16 cellular contexts compared by ENCODE assay signal in genomic region chrX:129748265-129748664, GRCh38. TPM values are rescaled to one million over a fixed set of nuclear protein-coding genes. Genes with fewer than 3 reads are reported as not detected.
DNase-seq lines count a peak whose midpoint lies in the region; ATAC-seq, FAIRE-seq and TF ChIP-seq lines count a peak whose summit lies in the region.
"Had no signal": no experiment of that assay in that cellular context is flagged by ENCODE, and none has a peak within 500 bp of the region (broad histone marks: within the 10 kb centered on the region; RNA-seq: fewer than 3 reads in every experiment).

No MANE protein-coding gene starts in this region.

- intact Hi-C loops in Right ventricle myocardium inferior (cut with DNase I): no loop called here
- intact Hi-C loops in K562 (cut with micrococcal nuclease): no loop called here

- H3K9me3 ChIP-seq in right atrium auricular region (no peaks in the 10 kb centered on the region), K562 (replicated peaks; ENCODE audit: control insufficient read depth, insufficient read depth, low read depth, low read length) (no peaks in the 10 kb centered on the region)
- H3K9me3 ChIP-seq: tibial nerve had no signal

- no TSS peak for BruUV-seq in K562 (replicated peaks; lab: Mats Ljungman, UMichigan)

- no peak for FAIRE-seq in K562 (lab: Jason Lieb, UNC)

- H3K9me1 ChIP-seq in K562 (ENCODE audit: control insufficient read depth, insufficient read depth, low read length): peaks cover 3% of the 10 kb centered on the region

- no peaks in the 10 kb centered on the region for H4K20me1 ChIP-seq in K562 (replicated peaks; ENCODE audit: control insufficient read depth, insufficient read depth, low read length)

- WGBS in K562 (ENCODE audit: insufficient coverage, low coverage, missing lambda C conversion rate): 10% methylated on average over 4 of the region's 4 CpGs

- ATAC-seq in Right ventricle myocardium inferior (peak; percentile 91), K562 (no peak)
- ATAC-seq: foreskin keratinocyte, Panc1 had no signal

- no peak for TF ChIP-seq POLR2A in K562 (conservative IDR thresholded peaks at IDR 0.05)

- H3K4me1 ChIP-seq in right atrium auricular region (no peaks in the 10 kb centered on the region), K562 (replicated peaks in 1 of 2; ENCODE audit: control insufficient read depth in 2 of 2, insufficient read depth in 2 of 2, low read length in 2 of 2) (peaks cover 0 to 6% of the 10 kb centered on the region in 2 experiments; a peak in 4 of 5 replicates)
- H3K4me1 ChIP-seq: foreskin keratinocyte, tibial nerve had no signal

- no peaks in the 10 kb centered on the region for H3K79me2 ChIP-seq in K562 (ENCODE audit: control insufficient read depth, insufficient read depth, low read length)

- H3K4me3 ChIP-seq in right atrium auricular region (no peak overlapping the region), K562 (no peak overlapping the region)
- H3K4me3 ChIP-seq: tibial nerve had no signal

- H3K4me2 ChIP-seq in K562 (ENCODE audit: insufficient read depth, low read length): no peak overlapping the region

- no peak overlapping the region for H2AFZ ChIP-seq in K562 (ENCODE audit: low read depth, low read length)

- no peaks in the 10 kb centered on the region for H3K27me3 ChIP-seq in right atrium auricular region
- no peaks in the 10 kb centered on the region for H3K27me3 ChIP-seq in K562 (ENCODE audit: control insufficient read depth in 2 of 2, insufficient read depth in 2 of 2, low read length in 2 of 2)
- H3K27me3 ChIP-seq: foreskin keratinocyte, tibial nerve had no signal

- no peak for TF ChIP-seq EP300 in K562 (IDR thresholded peaks at IDR 0.05; ENCODE audit: low read length)

- H3K36me3 ChIP-seq in right atrium auricular region: no peaks in the 10 kb centered on the region
- no peaks in the 10 kb centered on the region for H3K36me3 ChIP-seq in K562 (ENCODE audit: control insufficient read depth, insufficient read depth, low read length)
- H3K36me3 ChIP-seq: tibial nerve had no signal

- H3K9ac ChIP-seq in K562 (ENCODE audit: insufficient read depth in 1 of 2, low read depth in 2 of 2, low read length in 2 of 2): no peak overlapping the region

- CTCF ChIA-PET in K562 (lab: Yijun Ruan, JAX; ENCODE audit: low intra/inter-chr PET ratio): no interaction called here

- TF ChIP-seq CTCF in right atrium auricular region (IDR thresholded peaks at IDR 0.05): no peak
- TF ChIP-seq CTCF in K562 (IDR thresholded peaks at IDR 0.05 in 2 of 3, conservative IDR thresholded peaks at IDR 0.05 in 1 of 3; ENCODE audit: insufficient read depth in 2 of 3, low read depth in 1 of 3, low read length in 3 of 3): no peak

- DNase-seq in Right ventricle myocardium inferior (ENCODE audit: missing footprints) (no peak), right atrium auricular region (ENCODE audit: low spot score) (no peak), K562 (ENCODE audit: extremely low read depth in 1 of 4, low spot score in 3 of 4) (no peak), kidney tubule cell (ENCODE audit: low spot score) (peak; percentile 28), DMS153 (lab: John Stamatoyannopoulos, UW) (no peak), NCI-H2227 treated with DMSO at 0.1 percent for 48 hours (lab: John Stamatoyannopoulos, UW) (no peak), NCI-H510A (lab: John Stamatoyannopoulos, UW) (no peak)
- no peak for DNase-seq in activated effector memory CD4-positive, alpha-beta T cell treated with anti-CD3 and anti-CD28 coated beads, Interleukin-2, amount 50 U/mL, for 16 hours
- DNase-seq: activated naive CD4-positive, alpha-beta T cell treated with Interleukin-2 at 50 U/mL for 16 hours; DMS 273 treated with DMSO at 0.1 percent for 48 hours; foreskin keratinocyte; stimulated activated CD4-positive, alpha-beta T cell treated with anti-CD3 and anti-CD28 coated beads, Interleukin-15, amount 100 ng/mL, for 24 hours had no signal

- in situ Hi-C loops in K562 (cut with MboI): no loop called here

- POLR2A ChIA-PET in K562 (lab: Yijun Ruan, JAX): no interaction called here

- TF ChIP-seq RAD21 in K562 (CRISPR knock-in tag; conservative IDR thresholded peaks at IDR 0.05 in 1 of 2, IDR thresholded peaks at IDR 0.05 in 1 of 2): no peak

- H3K27ac ChIP-seq in right atrium auricular region (no peak overlapping the region), K562 (ENCODE audit: extremely low read depth, low read depth, low read length) (no peak overlapping the region)
- H3K27ac ChIP-seq: foreskin keratinocyte had no signal

TF ChIP-seq in K562, 482 proteins besides CTCF, POLR2A, EP300 and RAD21 (continues in another document):
- no peak for TF ChIP-seq THAP12 (CRISPR knock-in tag; IDR thresholded peaks at IDR 0.05)
- TF ChIP-seq NRF1 (conservative IDR thresholded peaks at IDR 0.05 in 1 of 2, IDR thresholded peaks at IDR 0.05 in 1 of 2): no peak
- TF ChIP-seq PURB (CRISPR knock-in tag; IDR thresholded peaks at IDR 0.05; ENCODE audit: low read depth): no peak
- no peak for TF ChIP-seq ARID2 (IDR thresholded peaks at IDR 0.05)
- TF ChIP-seq MEIS2 (IDR thresholded peaks at IDR 0.05; ENCODE audit: partially characterized antibody): peak; percentile 16
- no peak for TF ChIP-seq CEBPG (CRISPR knock-in tag; IDR thresholded peaks at IDR 0.05)
- peak in 1 of 2 experiments; percentile 41; a peak in 1 of 4 replicates for TF ChIP-seq CEBPG (tag; conservative IDR thresholded peaks at IDR 0.05 in 1 of 2, IDR thresholded peaks at IDR 0.05 in 1 of 2)

RNA-seq across cellular contexts. Expression of gene XPNPEP2, which starts 9.5 kb away (rescaled TPM):
- total RNA-seq in Right ventricle myocardium inferior: 0.68 TPM
- total RNA-seq in right atrium auricular region: 1 to 10 TPM; 2.0 to 3.5 TPM
- not detected in 2 replicates for total RNA-seq in K562 (2011; cell fraction: chromatin; rRNA removed; ENCODE audit: low replicate concordance)
- total RNA-seq in K562 (2011; cell fraction: nucleolus; rRNA removed): not detected in 2 replicates
- not detected in 2 replicates for total RNA-seq in K562 (2011; cell fraction: nucleoplasm; rRNA removed)
- total RNA-seq in K562 (2014; rRNA removed): not detected in 2 replicates
- not detected in 2 replicates for total RNA-seq in K562 (2014; rRNA removed; fragmentation: Illumina TruSeq; extraction: Trizol)
- not detected in 2 replicates for total RNA-seq in K562 (2015; rRNA removed; fragmentation: Illumina TruSeq; extraction: Trizol)
- 0.04 TPM in 1 of 2 replicates, not detected in the other for total RNA-seq in K562 (2021)
- 0.01 TPM in 1 of 2 replicates, not detected in the other for polyA plus RNA-seq in K562 (2011; rRNA removed)
- 0.03 and 0.04 TPM in 2 replicates for polyA plus RNA-seq in K562 (2011; cell fraction: cytosol; rRNA removed)
- not detected in 2 replicates for polyA plus RNA-seq in K562 (2011; cell fraction: nucleus; rRNA removed)
- 0.05 and 0.11 TPM in 2 replicates for polyA plus RNA-seq in K562 (2012)
- 0.13 TPM in 1 of 2 replicates, not detected in the other for polyA plus RNA-seq in K562 (2014; fragmentation: Illumina TruSeq; extraction: Trizol)
- polyA plus RNA-seq in K562 (2014; fragmentation: Nextera tagmentation; extraction: Ambion mirVana): under 1 TPM in 1 of 2 experiments, not detected in 1; 0.03 TPM
- 0.19 TPM in 1 of 2 replicates, not detected in the other for polyA plus RNA-seq in K562 (2014; rRNA removed)
- not detected in 2 replicates for polyA minus RNA-seq in K562 (2011; rRNA and poly(A)+ RNA removed)
- polyA minus RNA-seq in K562 (2011; cell fraction: cytosol; rRNA and poly(A)+ RNA removed): not detected in 2 replicates
- polyA minus RNA-seq in K562 (2011; cell fraction: nucleus; rRNA and poly(A)+ RNA removed): not detected in 2 replicates
- total RNA-seq: A172, foreskin keratinocyte had no signal
- polyA plus RNA-seq: foreskin keratinocyte, neural cell had no signal

RNA-seq across cellular contexts. Expression of gene SASH3, which starts 31.5 kb away (rescaled TPM):
- 2.5 TPM for total RNA-seq in Right ventricle myocardium inferior
- total RNA-seq in right atrium auricular region: 1 to 10 TPM; 2.1 to 8.3 TPM
- not detected in 2 replicates for total RNA-seq in K562 (2011; cell fraction: chromatin; rRNA removed; ENCODE audit: low replicate concordance)
- total RNA-seq in K562 (2011; cell fraction: nucleolus; rRNA removed): not detected in 2 replicates
- not detected in 2 replicates for total RNA-seq in K562 (2011; cell fraction: nucleoplasm; rRNA removed)
- 0.08 and 0.14 TPM in 2 replicates for total RNA-seq in K562 (2014; rRNA removed)
- 0.06 and 0.07 TPM in 2 replicates for total RNA-seq in K562 (2014; rRNA removed; fragmentation: Illumina TruSeq; extraction: Trizol)
- total RNA-seq in K562 (2015; rRNA removed; fragmentation: Illumina TruSeq; extraction: Trizol): 0.72 and 1.1 TPM in 2 replicates
- total RNA-seq in K562 (2021): 0.34 and 0.35 TPM in 2 replicates
- polyA plus RNA-seq in K562 (2011; rRNA removed): 0.06 and 0.08 TPM in 2 replicates
- 0.04 and 0.06 TPM in 2 replicates for polyA plus RNA-seq in K562 (2011; cell fraction: cytosol; rRNA removed)
- polyA plus RNA-seq in K562 (2011; cell fraction: nucleus; rRNA removed): 0.04 and 0.07 TPM in 2 replicates
- polyA plus RNA-seq in K562 (2012): 0.21 and 0.75 TPM in 2 replicates
- polyA plus RNA-seq in K562 (2014; fragmentation: Illumina TruSeq; extraction: Trizol): 0.10 and 0.14 TPM in 2 replicates
- polyA plus RNA-seq in K562 (2014; fragmentation: Nextera tagmentation; extraction: Ambion mirVana): under 1 TPM; 0.03 to 0.06 TPM
- polyA plus RNA-seq in K562 (2014; rRNA removed): 0.08 and 0.13 TPM in 2 replicates
- not detected in 2 replicates for polyA minus RNA-seq in K562 (2011; rRNA and poly(A)+ RNA removed)
- not detected in 2 replicates for polyA minus RNA-seq in K562 (2011; cell fraction: cytosol; rRNA and poly(A)+ RNA removed)
- polyA minus RNA-seq in K562 (2011; cell fraction: nucleus; rRNA and poly(A)+ RNA removed): not detected in 2 replicates
- total RNA-seq: A172, foreskin keratinocyte had no signal
- polyA plus RNA-seq: foreskin keratinocyte, neural cell had no signal
